ENCODE assay signal across 26 cellular contexts in genomic region chrX:11655282-11655985, GRCh38. TPM values are rescaled to one million over a fixed set of nuclear protein-coding genes. Genes with fewer than 3 reads are reported as not detected.
"Had no signal": no experiment of that assay in that cellular context is flagged by ENCODE, and none has a peak within 500 bp of the region (broad histone marks: within the 10 kb centered on the region; RNA-seq: fewer than 3 reads in every experiment).

No MANE protein-coding gene starts in this region.

- FAIRE-seq: keratinocyte, urothelium cell line had no signal

- H3K36me3 ChIP-seq: ovary, right atrium auricular region, right lobe of liver, stomach, thyroid gland, transverse colon, upper lobe of right lung had no signal

- H3K27me3 ChIP-seq: ovary, right atrium auricular region, right lobe of liver, testis, thyroid gland, transverse colon, upper lobe of right lung had no signal

- H3K9me3 Mint-ChIP-seq: naive thymus-derived CD4-positive, alpha-beta T cell; natural killer cell treated with Interleukin-12 subunit alpha and Interleukin-12 subunit beta and Interleukin-15 and Interleukin-18, amount 100 ng/mL, for 72 hours; stimulated activated naive B cell treated with anti-CD40 and anti-IgM and Interleukin-4, amounts not matched to agents 10 μg/mL and 1 μg/mL and 100 μg/mL, for 72 hours had no signal

- H3K27ac Mint-ChIP-seq: naive thymus-derived CD4-positive, alpha-beta T cell; natural killer cell treated with Interleukin-12 subunit alpha and Interleukin-12 subunit beta and Interleukin-15 and Interleukin-18, amount 100 ng/mL, for 72 hours; progenitor cell of endocrine pancreas; stimulated activated naive B cell treated with anti-CD40 and anti-IgM and Interleukin-4, amounts not matched to agents 10 μg/mL and 1 μg/mL and 100 μg/mL, for 72 hours had no signal

- H3K4me1 Mint-ChIP-seq: naive thymus-derived CD4-positive, alpha-beta T cell; stimulated activated naive B cell treated with anti-CD40 and anti-IgM and Interleukin-4, amounts not matched to agents 10 μg/mL and 1 μg/mL and 100 μg/mL, for 72 hours had no signal

- DNase-seq: hippocampal formation; kidney glomerular epithelial cell; left cardiac atrium; mesendoderm; midbrain; mucosa of descending colon; naive thymus-derived CD4-positive, alpha-beta T cell; ovary; right lobe of liver; stimulated activated CD4-positive, alpha-beta T cell treated with anti-CD3 and anti-CD28 coated beads, Interleukin-12 subunit alpha, Interleukin-12 subunit beta, amount 100 ng/mL, for 4 hours; stimulated activated CD4-positive, alpha-beta T cell treated with anti-CD3 and anti-CD28 coated beads, Interleukin-15, amount 100 ng/mL, for 24 hours; stimulated activated CD4-positive, alpha-beta T cell treated with anti-CD3 and anti-CD28 coated beads, Interleukin-2, amount 100 ng/mL, for 24 hours; stimulated activated CD4-positive, alpha-beta T cell treated with anti-CD3 and anti-CD28 coated beads, Interleukin-4, amount 100 ng/mL, for 1 hour; stimulated activated naive B cell treated with anti-CD40 and anti-IgM and Interleukin-4, amounts not matched to agents 10 μg/mL and 1 μg/mL and 100 μg/mL, for 72 hours; stimulated activated naive CD8-positive, alpha-beta T cell treated with anti-CD3 and anti-CD28 coated beads, Interleukin-15, Interleukin-2, amounts not matched to agents 100 U/mL and 50 U/mL, for 24 hours; stomach; testis; thyroid gland; transverse colon; upper lobe of right lung had no signal

- H3K27ac ChIP-seq: ovary, right atrium auricular region, right lobe of liver, stomach, testis, thyroid gland, transverse colon, upper lobe of right lung had no signal

- H3K36me3 Mint-ChIP-seq: naive thymus-derived CD4-positive, alpha-beta T cell; natural killer cell treated with Interleukin-12 subunit alpha and Interleukin-12 subunit beta and Interleukin-15 and Interleukin-18, amount 100 ng/mL, for 72 hours; stimulated activated naive B cell treated with anti-CD40 and anti-IgM and Interleukin-4, amounts not matched to agents 10 μg/mL and 1 μg/mL and 100 μg/mL, for 72 hours had no signal

- H3K4me3 ChIP-seq: lung, mucosa of descending colon, ovary, right atrium auricular region, right lobe of liver, stomach, testis, thyroid gland, transverse colon, upper lobe of right lung had no signal

- H3K4me3 Mint-ChIP-seq: naive thymus-derived CD4-positive, alpha-beta T cell; natural killer cell treated with Interleukin-12 subunit alpha and Interleukin-12 subunit beta and Interleukin-15 and Interleukin-18, amount 100 ng/mL, for 72 hours; stimulated activated naive B cell treated with anti-CD40 and anti-IgM and Interleukin-4, amounts not matched to agents 10 μg/mL and 1 μg/mL and 100 μg/mL, for 72 hours had no signal

- H3K9me3 ChIP-seq: mucosa of descending colon, ovary, right atrium auricular region, right lobe of liver, stomach, testis, thyroid gland, transverse colon, upper lobe of right lung had no signal

- H3K4me1 ChIP-seq: right atrium auricular region, right lobe of liver, stomach, testis, thyroid gland, transverse colon, upper lobe of right lung had no signal

RNA-seq across cellular contexts. Expression of gene ARHGAP6, which starts 10.3 kb away (rescaled TPM):
- polyA plus RNA-seq: naive thymus-derived CD4-positive, alpha-beta T cell had no signal
